ENCODE assay signal across 12 cellular contexts in genomic region chr12:114479831-114480230, GRCh38.
DNase-seq lines count a peak whose midpoint lies in the region; ATAC-seq and TF ChIP-seq lines count a peak whose summit lies in the region.
"Had no signal": no experiment of that assay in that cellular context is flagged by ENCODE, and none has a peak within 500 bp of the region (broad histone marks: within the 10 kb centered on the region; RNA-seq: fewer than 3 reads in every experiment).

No MANE protein-coding gene starts in this region.

- H3K4me3 ChIP-seq in RWPE2 (ENCODE audit: severe bottlenecking) (peak overlapping the region; percentile 12), rectal smooth muscle tissue (ENCODE audit: low read length) (peak overlapping the region; percentile 12)

- no peak overlapping the region for H3K27ac ChIP-seq in RWPE2 (ENCODE audit: poor library complexity, severe bottlenecking)
- no peak overlapping the region for H3K27ac ChIP-seq in foreskin keratinocyte
- no peak overlapping the region for H3K27ac ChIP-seq in rectal smooth muscle tissue (ENCODE audit: low read depth, low read length)

- no peak for ATAC-seq in RWPE2 (ENCODE audit: low read depth)
- peak; percentile 36 for ATAC-seq in foreskin keratinocyte

- H3K4me1 ChIP-seq in RWPE2 (ENCODE audit: insufficient read depth, poor library complexity, severe bottlenecking) = no peaks in the 10 kb centered on the region
- no peaks in the 10 kb centered on the region for H3K4me1 ChIP-seq in foreskin keratinocyte
- H3K4me1 ChIP-seq in rectal smooth muscle tissue (ENCODE audit: control insufficient read depth, insufficient read depth, low read length) = no peaks in the 10 kb centered on the region

- peaks cover 5% of the 10 kb centered on the region for H3K4me1 Mint-ChIP-seq in activated T-helper 1 cell treated with anti-CD3 and anti-CD28 coated beads, Interleukin-12 subunit alpha, Interleukin-12 subunit beta, Interleukin-2, Interleukin-4 antibody, amounts not matched to agents 30 ng/mL and 10 ng/mL and 1 ng/mL, durations not matched to agents 14 hours and 24 hours and 36 hours (ENCODE audit: low read depth)

- H3K36me3 Mint-ChIP-seq in activated T-helper 1 cell treated with anti-CD3 and anti-CD28 coated beads, Interleukin-12 subunit alpha, Interleukin-12 subunit beta, Interleukin-2, Interleukin-4 antibody, amounts not matched to agents 30 ng/mL and 10 ng/mL and 1 ng/mL, durations not matched to agents 14 hours and 24 hours and 36 hours (ENCODE audit: low read depth) = peaks cover 2% of the 10 kb centered on the region

- H3K9ac ChIP-seq in rectal smooth muscle tissue (ENCODE audit: low read length) = no peak overlapping the region

- TF ChIP-seq CTCF in RWPE2 (IDR thresholded peaks at IDR 0.05; ENCODE audit: poor library complexity, severe bottlenecking) (no peak), foreskin keratinocyte (conservative IDR thresholded peaks at IDR 0.05) (no peak)

- H3K27me3 Mint-ChIP-seq in activated T-helper 1 cell treated with anti-CD3 and anti-CD28 coated beads, Interleukin-12 subunit alpha, Interleukin-12 subunit beta, Interleukin-2, Interleukin-4 antibody, amounts not matched to agents 30 ng/mL and 10 ng/mL and 1 ng/mL, durations not matched to agents 14 hours and 24 hours and 36 hours (ENCODE audit: insufficient read depth) = peaks cover 43% of the 10 kb centered on the region

- peak; percentile 8 for DNase-seq in EL
- no peak for DNase-seq in RWPE2 (ENCODE audit: low spot score)
- DNase-seq in foreskin keratinocyte = no peak
- DNase-seq in activated T-helper 1 cell treated with anti-CD3 and anti-CD28 coated beads, Interleukin-12 subunit alpha, Interleukin-12 subunit beta, Interleukin-2, Interleukin-4 antibody, amounts not matched to agents 30 ng/mL and 10 ng/mL and 1 ng/mL, durations not matched to agents 14 hours and 24 hours and 36 hours (ENCODE audit: low spot score) = no peak
- DNase-seq in HK-2 (ENCODE audit: unreplicated experiment) = no peak
- no peak for DNase-seq in HCEC 1CT
- DNase-seq in NCI-H774 (lab: John Stamatoyannopoulos, UW) = no peak
- DNase-seq: NCI-H187; occipital lobe; stimulated activated CD8-positive, alpha-beta memory T cell treated with anti-CD3 and anti-CD28 coated beads, Interleukin-4, amount 100 ng/mL, for 48 hours; T-helper 1 cell had no signal

- H3K9me3 Mint-ChIP-seq in activated T-helper 1 cell treated with anti-CD3 and anti-CD28 coated beads, Interleukin-12 subunit alpha, Interleukin-12 subunit beta, Interleukin-2, Interleukin-4 antibody, amounts not matched to agents 30 ng/mL and 10 ng/mL and 1 ng/mL, durations not matched to agents 14 hours and 24 hours and 36 hours = no peaks in the 10 kb centered on the region

- H3K36me3 ChIP-seq in RWPE2 (ENCODE audit: low read depth) = no peaks in the 10 kb centered on the region
- no peaks in the 10 kb centered on the region for H3K36me3 ChIP-seq in rectal smooth muscle tissue (ENCODE audit: control insufficient read depth, insufficient read depth, low read length)

- H3K4me3 Mint-ChIP-seq in activated T-helper 1 cell treated with anti-CD3 and anti-CD28 coated beads, Interleukin-12 subunit alpha, Interleukin-12 subunit beta, Interleukin-2, Interleukin-4 antibody, amounts not matched to agents 30 ng/mL and 10 ng/mL and 1 ng/mL, durations not matched to agents 14 hours and 24 hours and 36 hours = no peak overlapping the region

- H3K9me3 ChIP-seq in RWPE2 (ENCODE audit: severe bottlenecking) = no peaks in the 10 kb centered on the region

- H3K27me3 ChIP-seq in RWPE2 (ENCODE audit: insufficient read depth, poor library complexity, severe bottlenecking) (peaks cover 84% of the 10 kb centered on the region), foreskin keratinocyte (peaks cover 73% of the 10 kb centered on the region), rectal smooth muscle tissue (ENCODE audit: control insufficient read depth, insufficient read depth, low read length) (peaks cover 20% of the 10 kb centered on the region)

- no peak overlapping the region for H3K27ac Mint-ChIP-seq in activated T-helper 1 cell treated with anti-CD3 and anti-CD28 coated beads, Interleukin-12 subunit alpha, Interleukin-12 subunit beta, Interleukin-2, Interleukin-4 antibody, amounts not matched to agents 30 ng/mL and 10 ng/mL and 1 ng/mL, durations not matched to agents 14 hours and 24 hours and 36 hours

- intact Hi-C loops in activated T-helper 1 cell treated with anti-CD3 and anti-CD28 coated beads, Interleukin-12 subunit alpha, Interleukin-12 subunit beta, Interleukin-2, Interleukin-4 antibody, amounts not matched to agents 30 ng/mL and 10 ng/mL and 1 ng/mL, durations not matched to agents 14 hours and 24 hours and 36 hours (cut with micrococcal nuclease) = no loop called here
